4 cellular contexts compared by ENCODE assay signal in genomic region chr7:143745340-143745739, GRCh38. TPM values are rescaled to one million over a fixed set of nuclear protein-coding genes. Genes with fewer than 3 reads are reported as not detected.
"Had no signal": no experiment of that assay in that cellular context is flagged by ENCODE, and none has a peak within 500 bp of the region (broad histone marks: within the 10 kb centered on the region; RNA-seq: fewer than 3 reads in every experiment).

No MANE protein-coding gene starts in this region.

RNA-seq across cellular contexts. Expression of gene CTAGE6, which starts 12.2 kb away (rescaled TPM):
- total RNA-seq: heart left ventricle, left ventricle myocardium inferior, occipital lobe, psoas muscle had no signal
- polyA plus RNA-seq: heart left ventricle, psoas muscle had no signal
